In genomic region chr2:235532307-235532706, GRCh38 we compare ENCODE assay signal across 28 cellular contexts.
"Had no signal": no experiment of that assay in that cellular context is flagged by ENCODE, and none has a peak within 500 bp of the region (broad histone marks: within the 10 kb centered on the region; RNA-seq: fewer than 3 reads in every experiment).

No MANE protein-coding gene starts in this region.

- H3K9ac ChIP-seq: neural progenitor cell, parathyroid adenoma had no signal

- H3K36me3 ChIP-seq: left lung, lower lobe of right lung, neural progenitor cell, neutrophil, right atrium auricular region, right lobe of liver, tibial nerve, upper lobe of left lung had no signal

- H3K27ac ChIP-seq: left lung, lower lobe of right lung, neural progenitor cell, neutrophil, parathyroid adenoma, right atrium auricular region, right lobe of liver, upper lobe of left lung had no signal

- H3K4me2 ChIP-seq: neural progenitor cell, smooth muscle cell had no signal

- H3K36me3 Mint-ChIP-seq: naive B cell; natural killer cell; stimulated activated memory B cell treated with anti-CD40 and anti-IgM and Interleukin-4, amounts not matched to agents 10 μg/mL and 1 μg/mL and 100 μg/mL, for 72 hours had no signal

- H3K27me3 ChIP-seq: left lung, neural progenitor cell, neutrophil, right atrium auricular region, right lobe of liver, tibial nerve, upper lobe of left lung had no signal

- H3K27me3 Mint-ChIP-seq: progenitor cell of endocrine pancreas; stimulated activated memory B cell treated with anti-CD40 and anti-IgM and Interleukin-4, amounts not matched to agents 10 μg/mL and 1 μg/mL and 100 μg/mL, for 72 hours had no signal

- H3K4me1 Mint-ChIP-seq: naive B cell; natural killer cell; stimulated activated memory B cell treated with anti-CD40 and anti-IgM and Interleukin-4, amounts not matched to agents 10 μg/mL and 1 μg/mL and 100 μg/mL, for 72 hours; stimulated activated naive CD8-positive, alpha-beta T cell treated with anti-CD3 and anti-CD28 coated beads, Interleukin-15, amount 100 ng/mL, for 72 hours had no signal

- H3K4me3 Mint-ChIP-seq: naive B cell; natural killer cell; nephron progenitor cell; neural progenitor cell; stimulated activated memory B cell treated with anti-CD40 and anti-IgM and Interleukin-4, amounts not matched to agents 10 μg/mL and 1 μg/mL and 100 μg/mL, for 72 hours; stimulated activated naive CD8-positive, alpha-beta T cell treated with anti-CD3 and anti-CD28 coated beads, Interleukin-15, amount 100 ng/mL, for 72 hours had no signal

- H3K4me1 ChIP-seq: left lung had no signal

- H3K9me3 Mint-ChIP-seq: natural killer cell; stimulated activated memory B cell treated with anti-CD40 and anti-IgM and Interleukin-4, amounts not matched to agents 10 μg/mL and 1 μg/mL and 100 μg/mL, for 72 hours; stimulated activated naive CD8-positive, alpha-beta T cell treated with anti-CD3 and anti-CD28 coated beads, Interleukin-15, amount 100 ng/mL, for 72 hours had no signal

- DNase-seq: hippocampal formation; kidney glomerular epithelial cell; lower lobe of right lung; mammary epithelial cell; mesenchymal stem cell; naive B cell; natural killer cell; nephron progenitor cell; occipital lobe; stimulated activated CD4-positive, alpha-beta T cell treated with anti-CD3 and anti-CD28 coated beads, Interleukin-1b, Interleukin-23, amount 100 ng/mL, for 48 hours; stimulated activated CD4-positive, alpha-beta T cell treated with anti-CD3 and anti-CD28 coated beads, Interleukin-2, amount 100 ng/mL, for 48 hours; stimulated activated CD4-positive, alpha-beta T cell treated with anti-CD3 and anti-CD28 coated beads, Interleukin-4, amount 100 ng/mL, for 4 hours; stimulated activated CD8-positive, alpha-beta memory T cell treated with anti-CD3 and anti-CD28 coated beads, Interleukin-4, amount 100 ng/mL, for 48 hours; stimulated activated naive CD4-positive, alpha-beta T cell treated with Interleukin-2 at 50 U/mL for 16 hours; stimulated activated naive CD8-positive, alpha-beta T cell treated with anti-CD3 and anti-CD28 coated beads, Interleukin-15, amount 100 ng/mL, for 72 hours; substantia nigra; upper lobe of left lung had no signal

- H2AFZ ChIP-seq: neural progenitor cell, parathyroid adenoma had no signal

- H3K4me3 ChIP-seq: left lung, lower lobe of right lung, neural progenitor cell, right atrium auricular region, right lobe of liver, smooth muscle cell, tibial nerve, upper lobe of left lung had no signal

- H3K27ac Mint-ChIP-seq: naive B cell; natural killer cell; nephron progenitor cell; neural progenitor cell; progenitor cell of endocrine pancreas; stimulated activated memory B cell treated with anti-CD40 and anti-IgM and Interleukin-4, amounts not matched to agents 10 μg/mL and 1 μg/mL and 100 μg/mL, for 72 hours; stimulated activated naive CD8-positive, alpha-beta T cell treated with anti-CD3 and anti-CD28 coated beads, Interleukin-15, amount 100 ng/mL, for 72 hours had no signal

- H3K9me3 ChIP-seq: left lung, lower lobe of right lung, neutrophil, right atrium auricular region, right lobe of liver, upper lobe of left lung had no signal

- ATAC-seq: left cardiac atrium; left lung; lower lobe of right lung; natural killer cell; right lobe of liver; stimulated activated memory B cell treated with anti-CD40 and anti-IgM and Interleukin-4, amounts not matched to agents 10 μg/mL and 1 μg/mL and 100 μg/mL, for 72 hours; stimulated activated naive CD8-positive, alpha-beta T cell treated with anti-CD3 and anti-CD28 coated beads, Interleukin-15, amount 100 ng/mL, for 72 hours had no signal
